ENCODE assay signal across 11 cellular contexts in the genomic region with DNA sequence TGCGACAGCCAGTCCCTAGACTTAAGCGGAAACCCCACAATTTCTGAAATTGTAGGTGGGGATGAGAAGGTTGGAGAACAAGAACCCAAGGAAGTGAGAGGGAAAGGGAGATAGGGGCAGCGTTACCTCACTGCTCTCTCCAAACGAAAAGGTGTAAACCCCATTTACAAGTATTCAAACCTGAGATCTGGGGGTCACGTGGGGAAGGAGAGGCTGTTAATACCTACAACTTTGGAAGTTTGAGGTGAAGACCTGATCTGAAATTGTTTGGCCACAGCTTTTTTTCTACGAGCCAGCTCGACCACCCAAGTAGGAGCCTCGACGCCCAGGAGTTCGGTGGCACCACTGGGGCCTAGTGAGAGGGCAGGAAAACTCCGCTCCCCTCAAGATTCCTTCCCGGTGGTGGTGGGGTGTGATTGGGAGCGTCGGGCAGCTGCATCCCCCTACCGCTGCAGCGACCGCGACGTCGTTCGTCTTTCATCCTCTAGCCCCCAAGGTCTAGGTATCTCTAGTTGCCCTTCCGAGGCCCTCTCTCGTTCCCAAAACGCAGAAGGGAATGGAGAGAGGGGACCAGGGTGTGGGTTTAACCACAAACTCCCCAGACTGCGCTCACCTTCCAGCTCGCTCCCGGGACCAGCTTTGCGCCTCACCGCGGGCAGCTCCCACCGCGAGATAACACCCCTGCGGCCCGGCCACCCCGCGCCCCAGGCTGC. TPM values are rescaled to one million over a fixed set of nuclear protein-coding genes. Genes with fewer than 3 reads are reported as not detected.
DNase-seq lines count a peak whose midpoint lies in the region; ATAC-seq, FAIRE-seq and TF ChIP-seq lines count a peak whose summit lies in the region.
"Had no signal": no experiment of that assay in that cellular context is flagged by ENCODE, and none has a peak within 500 bp of the region (broad histone marks: within the 10 kb centered on the region; RNA-seq: fewer than 3 reads in every experiment).

No MANE protein-coding gene starts in this region.

- no peaks in the 10 kb centered on the region for H3K4me1 Mint-ChIP-seq in activated naive CD4-positive, alpha-beta T cell treated with anti-CD3 and anti-CD28 coated beads, Interleukin-2, amount 50 U/mL, for 24 hours
- peaks cover 14% of the 10 kb centered on the region for H3K4me1 Mint-ChIP-seq in stimulated activated naive CD8-positive, alpha-beta T cell treated with anti-CD3 and anti-CD28 coated beads, Interleukin-15, amount 100 ng/mL, for 72 hours
- H3K4me1 Mint-ChIP-seq: activated T-helper 17 cell treated with anti-CD3 and anti-CD28 coated beads, Interleukin-2, amount 50 U/mL, for 72 hours had no signal

- H3K27me3 ChIP-seq in body of pancreas (no peaks in the 10 kb centered on the region), right lobe of liver (no peaks in the 10 kb centered on the region)

- no peak for DNase-seq in activated naive CD4-positive, alpha-beta T cell (lab: John Stamatoyannopoulos, UW)
- peak in 1 of 4 donors; percentile 16 for DNase-seq in body of pancreas
- no peak for DNase-seq in right lobe of liver
- peak; percentile 33 for DNase-seq in urothelium cell line (ENCODE audit: low spot score)
- no peak for DNase-seq in stimulated activated naive CD8-positive, alpha-beta T cell treated with anti-CD3 and anti-CD28 coated beads, Interleukin-15, amount 100 ng/mL, for 72 hours
- no peak for DNase-seq in 8988T
- DNase-seq: stimulated activated CD4-positive, alpha-beta T cell treated with anti-CD3 and anti-CD28 coated beads, Interleukin-4, amount 100 ng/mL, for 1 hour had no signal

- no peaks in the 10 kb centered on the region for H3K36me3 Mint-ChIP-seq in activated naive CD4-positive, alpha-beta T cell treated with anti-CD3 and anti-CD28 coated beads, Interleukin-2, amount 50 U/mL, for 24 hours

- intact Hi-C loops in body of pancreas (cut with DNase I) (no loop called here), right lobe of liver (cut with DNase I) (no loop called here)

- FAIRE-seq in urothelium cell line (lab: Jason Lieb, UNC), result no peak

- TF ChIP-seq POLR2A in body of pancreas (IDR thresholded peaks at IDR 0.05), result no peak
- no peak for TF ChIP-seq POLR2A in right lobe of liver (IDR thresholded peaks at IDR 0.05)

- TF ChIP-seq CTCF in body of pancreas (IDR thresholded peaks at IDR 0.05), result no peak
- TF ChIP-seq CTCF in right lobe of liver (IDR thresholded peaks at IDR 0.05), result no peak

- peak overlapping the region; percentile 35 for H3K4me3 Mint-ChIP-seq in activated naive CD4-positive, alpha-beta T cell treated with anti-CD3 and anti-CD28 coated beads, Interleukin-2, amount 50 U/mL, for 24 hours
- H3K4me3 Mint-ChIP-seq in stimulated activated naive CD8-positive, alpha-beta T cell treated with anti-CD3 and anti-CD28 coated beads, Interleukin-15, amount 100 ng/mL, for 72 hours, result peak overlapping the region in 1 of 2 donors; percentile 90

- H3K27ac Mint-ChIP-seq in activated naive CD4-positive, alpha-beta T cell treated with anti-CD3 and anti-CD28 coated beads, Interleukin-2, amount 50 U/mL, for 24 hours, result no peak overlapping the region
- no peak overlapping the region for H3K27ac Mint-ChIP-seq in stimulated activated naive CD8-positive, alpha-beta T cell treated with anti-CD3 and anti-CD28 coated beads, Interleukin-15, amount 100 ng/mL, for 72 hours
- H3K27ac Mint-ChIP-seq: activated T-helper 17 cell treated with anti-CD3 and anti-CD28 coated beads, Interleukin-2, amount 50 U/mL, for 72 hours had no signal

- ATAC-seq in body of pancreas (no peak), right lobe of liver (peak in 1 of 4 donors; percentile 3), HG02610 (IDR thresholded peaks at IDR 0.05; ENCODE audit: unreplicated experiment) (no peak)
- ATAC-seq in stimulated activated naive CD8-positive, alpha-beta T cell treated with anti-CD3 and anti-CD28 coated beads, Interleukin-15, amount 100 ng/mL, for 72 hours, result no peak
- ATAC-seq: activated T-helper 17 cell treated with anti-CD3 and anti-CD28 coated beads, Interleukin-2, amount 50 U/mL, for 72 hours had no signal

- H3K36me3 ChIP-seq in body of pancreas (replicated peaks in 1 of 2; ENCODE audit: insufficient read depth in 1 of 2, low read depth in 2 of 2) (no peaks in the 10 kb centered on the region), right lobe of liver (no peaks in the 10 kb centered on the region)

- H3K4me3 ChIP-seq in body of pancreas, result peak overlapping the region; percentile 50 to 58
- H3K4me3 ChIP-seq in right lobe of liver, result peak overlapping the region; percentile 51 to 72 (median 53)

- peak overlapping the region; percentile 96 to 99 (median 98) for H3K27ac ChIP-seq in body of pancreas
- peak overlapping the region; percentile 83 to 97 (median 90) for H3K27ac ChIP-seq in right lobe of liver
- H3K27ac ChIP-seq: KMS-11 had no signal

- H3K4me1 ChIP-seq in body of pancreas, result peaks cover 50% of the 10 kb centered on the region
- no peaks in the 10 kb centered on the region for H3K4me1 ChIP-seq in right lobe of liver

- WGBS in body of pancreas, 2 donors, result 13 to 38% methylated on average over 14 to 36 of the region's 36 CpGs
- 33% methylated on average over 6 of the region's 36 CpGs for WGBS in right lobe of liver (ENCODE audit: insufficient coverage, low coverage, low lambda C conversion rate, missing lambda C conversion rate)

- H3K9me3 Mint-ChIP-seq in activated naive CD4-positive, alpha-beta T cell treated with anti-CD3 and anti-CD28 coated beads, Interleukin-2, amount 50 U/mL, for 24 hours, result no peaks in the 10 kb centered on the region
- no peaks in the 10 kb centered on the region for H3K9me3 Mint-ChIP-seq in stimulated activated naive CD8-positive, alpha-beta T cell treated with anti-CD3 and anti-CD28 coated beads, Interleukin-15, amount 100 ng/mL, for 72 hours
- H3K9me3 Mint-ChIP-seq: activated T-helper 17 cell treated with anti-CD3 and anti-CD28 coated beads, Interleukin-2, amount 50 U/mL, for 72 hours had no signal

- H3K9me3 ChIP-seq in body of pancreas, result no peaks in the 10 kb centered on the region
- no peaks in the 10 kb centered on the region for H3K9me3 ChIP-seq in right lobe of liver

- peaks cover 38% of the 10 kb centered on the region for H3K27me3 Mint-ChIP-seq in activated naive CD4-positive, alpha-beta T cell treated with anti-CD3 and anti-CD28 coated beads, Interleukin-2, amount 50 U/mL, for 24 hours
- H3K27me3 Mint-ChIP-seq in stimulated activated naive CD8-positive, alpha-beta T cell treated with anti-CD3 and anti-CD28 coated beads, Interleukin-15, amount 100 ng/mL, for 72 hours, result peaks cover 85% of the 10 kb centered on the region

RNA-seq across cellular contexts. Expression of a gene that starts 0.9 kb away (rescaled TPM):
- total RNA-seq in body of pancreas (10 to 100 TPM; 10.5 to 18.7 TPM), right lobe of liver (1 to 10 TPM; 1.6 to 4.6 (median 2.1) TPM)

RNA-seq across cellular contexts. Expression of a gene that starts 52.5 kb away (rescaled TPM):
- total RNA-seq in body of pancreas (under 1 TPM in 1 of 2 donors, not detected in 1; under 0.01 TPM), right lobe of liver (1 to 10 TPM in 3 of 6 experiments, under 1 TPM in 3; 0.13 to 3.3 (median 1.0) TPM)
